ENCODE assay signal across 21 cellular contexts in genomic region chr19:3027292-3027691, GRCh38. TPM values are rescaled to one million over a fixed set of nuclear protein-coding genes. Genes with fewer than 3 reads are reported as not detected.
DNase-seq lines count a peak whose midpoint lies in the region; ATAC-seq, FAIRE-seq and TF ChIP-seq lines count a peak whose summit lies in the region.
"Had no signal": no experiment of that assay in that cellular context is flagged by ENCODE, and none has a peak within 500 bp of the region (broad histone marks: within the 10 kb centered on the region; RNA-seq: fewer than 3 reads in every experiment).

No MANE protein-coding gene starts in this region.

- 35% methylated on average over 2 of the region's 2 CpGs for WGBS in K562 (ENCODE audit: insufficient coverage, low coverage, missing lambda C conversion rate)

- TF ChIP-seq CTCF in K562 (IDR thresholded peaks at IDR 0.05 in 2 of 3, conservative IDR thresholded peaks at IDR 0.05 in 1 of 3; ENCODE audit: insufficient read depth in 2 of 3, low read depth in 1 of 3, low read length in 3 of 3) (no peak), type B pancreatic cell (conservative IDR thresholded peaks at IDR 0.05) (no peak)

- H3K27ac Mint-ChIP-seq in activated naive CD8-positive, alpha-beta T cell: no peak overlapping the region
- H3K27ac Mint-ChIP-seq in activated naive CD8-positive, alpha-beta T cell treated with anti-CD3 and anti-CD28 coated beads, Interleukin-2, amount 50 U/mL, for 24 hours: no peak overlapping the region
- peak overlapping the region in 5 of 9 donors; percentile 46 to 60 (median 56) for H3K27ac Mint-ChIP-seq in naive thymus-derived CD4-positive, alpha-beta T cell
- no peak overlapping the region for H3K27ac Mint-ChIP-seq in type B pancreatic cell

- H3K4me3 Mint-ChIP-seq in activated naive CD8-positive, alpha-beta T cell: peak overlapping the region; percentile 76
- H3K4me3 Mint-ChIP-seq in activated naive CD8-positive, alpha-beta T cell treated with anti-CD3 and anti-CD28 coated beads, Interleukin-2, amount 50 U/mL, for 24 hours: no peak overlapping the region
- peak overlapping the region in 9 of 10 donors; percentile 5 to 93 (median 78) for H3K4me3 Mint-ChIP-seq in naive thymus-derived CD4-positive, alpha-beta T cell
- peak overlapping the region; percentile 79 for H3K4me3 Mint-ChIP-seq in type B pancreatic cell

- peak; percentile 19 for FAIRE-seq in K562 (lab: Jason Lieb, UNC)
- no peak for FAIRE-seq in HTR-8/SVneo (lab: Jason Lieb, UNC)
- FAIRE-seq: astrocyte, TTC549 had no signal

- H4K20me1 ChIP-seq in K562 (replicated peaks; ENCODE audit: control insufficient read depth, insufficient read depth, low read length): no peaks in the 10 kb centered on the region

- H3K9ac ChIP-seq in K562 (ENCODE audit: insufficient read depth in 1 of 2, low read depth in 2 of 2, low read length in 2 of 2): no peak overlapping the region

- no peaks in the 10 kb centered on the region for H3K9me3 ChIP-seq in K562 (replicated peaks; ENCODE audit: control insufficient read depth, insufficient read depth, low read depth, low read length)
- H3K9me3 ChIP-seq in naive thymus-derived CD4-positive, alpha-beta T cell (ENCODE audit: control insufficient read depth in 2 of 3, low read length in 3 of 3): no peaks in the 10 kb centered on the region
- H3K9me3 ChIP-seq: MG63, prostate gland had no signal

- no peak for TF ChIP-seq POLR2A in K562 (conservative IDR thresholded peaks at IDR 0.05)

- no peaks in the 10 kb centered on the region for H3K27me3 ChIP-seq in K562 (ENCODE audit: control insufficient read depth in 2 of 2, insufficient read depth in 2 of 2, low read length in 2 of 2)
- no peaks in the 10 kb centered on the region for H3K27me3 ChIP-seq in naive thymus-derived CD4-positive, alpha-beta T cell (ENCODE audit: control insufficient read depth in 2 of 2, insufficient read depth in 2 of 2, low read length in 2 of 2)
- H3K27me3 ChIP-seq: MG63 had no signal

- no peak for ATAC-seq in activated naive CD8-positive, alpha-beta T cell treated with anti-CD3 and anti-CD28 coated beads, Interleukin-2, amount 50 U/mL, for 24 hours
- no peak for ATAC-seq in K562
- no peak for ATAC-seq in naive thymus-derived CD4-positive, alpha-beta T cell
- ATAC-seq in HG03097 (IDR thresholded peaks at IDR 0.05; ENCODE audit: low FRiP score, unreplicated experiment): no peak

- H3K27me3 Mint-ChIP-seq in activated naive CD8-positive, alpha-beta T cell: no peaks in the 10 kb centered on the region
- H3K27me3 Mint-ChIP-seq in activated naive CD8-positive, alpha-beta T cell treated with anti-CD3 and anti-CD28 coated beads, Interleukin-2, amount 50 U/mL, for 24 hours: peaks cover 28% of the 10 kb centered on the region
- peaks cover 0 to 66% (median 0%) of the 10 kb centered on the region in 5 donors for H3K27me3 Mint-ChIP-seq in naive thymus-derived CD4-positive, alpha-beta T cell
- peaks cover 41% of the 10 kb centered on the region for H3K27me3 Mint-ChIP-seq in type B pancreatic cell

- POLR2A ChIA-PET in K562 (lab: Yijun Ruan, JAX): interaction anchor here (0.7 to 2.5 kb wide), 2 partner anchors 8 to 15 kb away, joined by 3 to 12 read pairs; no protein-coding TSS in a partner anchor
- POLR2A ChIA-PET in naive thymus-derived CD4-positive, alpha-beta T cell (lab: Charles Lee): interaction anchor here (1.2 to 3.3 kb wide), 6 partner anchors 9 to 68 kb away, joined by 3 to 11 read pairs (median 6); partner anchors contain the start of genes TLE5 and TLE6

- peaks cover 23 to 36% of the 10 kb centered on the region in 2 experiments for H3K4me1 ChIP-seq in K562 (replicated peaks in 1 of 2; ENCODE audit: control insufficient read depth in 2 of 2, insufficient read depth in 2 of 2, low read length in 2 of 2)
- peaks cover 12 to 25% of the 10 kb centered on the region in 2 donors for H3K4me1 ChIP-seq in naive thymus-derived CD4-positive, alpha-beta T cell (ENCODE audit: control insufficient read depth in 2 of 2, insufficient read depth in 2 of 2, low read length in 2 of 2)

- no peak overlapping the region for H3K27ac ChIP-seq in K562 (ENCODE audit: extremely low read depth, low read depth, low read length)
- H3K27ac ChIP-seq in naive thymus-derived CD4-positive, alpha-beta T cell (ENCODE audit: low read depth, low read length): no peak overlapping the region

- peaks cover 37% of the 10 kb centered on the region for H3K4me1 Mint-ChIP-seq in activated naive CD8-positive, alpha-beta T cell (ENCODE audit: low read depth)
- H3K4me1 Mint-ChIP-seq in activated naive CD8-positive, alpha-beta T cell treated with anti-CD3 and anti-CD28 coated beads, Interleukin-2, amount 50 U/mL, for 24 hours: peaks cover 21% of the 10 kb centered on the region
- peaks cover 13 to 63% (median 48%) of the 10 kb centered on the region in 7 donors for H3K4me1 Mint-ChIP-seq in naive thymus-derived CD4-positive, alpha-beta T cell
- peaks cover 16% of the 10 kb centered on the region for H3K4me1 Mint-ChIP-seq in type B pancreatic cell (ENCODE audit: unreplicated experiment)

- H3K9me3 Mint-ChIP-seq in activated naive CD8-positive, alpha-beta T cell (ENCODE audit: low read depth): no peaks in the 10 kb centered on the region
- no peaks in the 10 kb centered on the region for H3K9me3 Mint-ChIP-seq in activated naive CD8-positive, alpha-beta T cell treated with anti-CD3 and anti-CD28 coated beads, Interleukin-2, amount 50 U/mL, for 24 hours
- peaks cover 0 to 1% (median 0%) of the 10 kb centered on the region in 11 donors for H3K9me3 Mint-ChIP-seq in naive thymus-derived CD4-positive, alpha-beta T cell
- no peaks in the 10 kb centered on the region for H3K9me3 Mint-ChIP-seq in type B pancreatic cell
- H3K9me3 Mint-ChIP-seq: neural crest cell had no signal

- H3K36me3 Mint-ChIP-seq in activated naive CD8-positive, alpha-beta T cell: peaks cover 2% of the 10 kb centered on the region
- no peaks in the 10 kb centered on the region for H3K36me3 Mint-ChIP-seq in activated naive CD8-positive, alpha-beta T cell treated with anti-CD3 and anti-CD28 coated beads, Interleukin-2, amount 50 U/mL, for 24 hours (ENCODE audit: low read depth)
- peaks cover 0 to 4% (median 0%) of the 10 kb centered on the region in 5 donors for H3K36me3 Mint-ChIP-seq in naive thymus-derived CD4-positive, alpha-beta T cell
- H3K36me3 Mint-ChIP-seq in type B pancreatic cell: peaks cover 6% of the 10 kb centered on the region

- no peak overlapping the region for H3K4me2 ChIP-seq in K562 (ENCODE audit: insufficient read depth, low read length)

- no peaks in the 10 kb centered on the region for H3K79me2 ChIP-seq in K562 (ENCODE audit: control insufficient read depth, insufficient read depth, low read length)

- DNase-seq in activated naive CD8-positive, alpha-beta T cell treated with anti-CD3 and anti-CD28 coated beads, Interleukin-2, amount 50 U/mL, for 24 hours: no peak
- no peak for DNase-seq in K562 (ENCODE audit: extremely low read depth in 1 of 4, low spot score in 3 of 4)
- no peak for DNase-seq in naive thymus-derived CD4-positive, alpha-beta T cell
- DNase-seq in type B pancreatic cell (ENCODE audit: extremely low spot score, unreplicated experiment): no peak
- no peak for DNase-seq in T-helper 1 cell
- no peak for DNase-seq in HTR-8/SVneo (ENCODE audit: insufficient read length, low spot score)
- DNase-seq: activated CD4-positive, CD25-positive, alpha-beta regulatory T cell treated with anti-CD3 and anti-CD28 coated beads, Interleukin-2, amount 50 U/mL, for 72 hours; activated naive CD4-positive, alpha-beta T cell treated with anti-CD3 and anti-CD28 coated beads, Interleukin-2, amount 50 U/mL, for 16 hours; Calu3; effector CD4-positive, alpha-beta T cell; foreskin fibroblast; MG63; NCI-H1436; NCI-H2107 had no signal

- in situ Hi-C loops in K562 (cut with MboI): no loop called here

- H3K9me1 ChIP-seq in K562 (ENCODE audit: control insufficient read depth, insufficient read depth, low read length): no peaks in the 10 kb centered on the region

- no peak for TF ChIP-seq RAD21 in K562 (CRISPR knock-in tag; conservative IDR thresholded peaks at IDR 0.05 in 1 of 2, IDR thresholded peaks at IDR 0.05 in 1 of 2)

- H2AFZ ChIP-seq in K562 (ENCODE audit: low read depth, low read length): no peak overlapping the region

- CTCF ChIA-PET in K562 (lab: Yijun Ruan, JAX; ENCODE audit: low intra/inter-chr PET ratio): no interaction called here
- CTCF ChIA-PET in naive thymus-derived CD4-positive, alpha-beta T cell (lab: Charles Lee): interaction anchor here (1.3 kb wide), 1 partner anchor 9 kb away, joined by 5 read pairs; no protein-coding TSS in a partner anchor

- intact Hi-C loops in K562 (cut with micrococcal nuclease): no loop called here
- intact Hi-C loops in naive thymus-derived CD4-positive, alpha-beta T cell (cut with micrococcal nuclease): no loop called here

- H3K4me3 ChIP-seq in K562: no peak overlapping the region
- no peak overlapping the region for H3K4me3 ChIP-seq in naive thymus-derived CD4-positive, alpha-beta T cell (ENCODE audit: low read length)
- H3K4me3 ChIP-seq: MG63 had no signal

- H3K36me3 ChIP-seq in K562 (ENCODE audit: control insufficient read depth, insufficient read depth, low read length): no peaks in the 10 kb centered on the region
- H3K36me3 ChIP-seq in naive thymus-derived CD4-positive, alpha-beta T cell (ENCODE audit: control insufficient read depth in 2 of 3, insufficient read depth in 3 of 3, low read length in 3 of 3): no peaks in the 10 kb centered on the region
- H3K36me3 ChIP-seq: MG63, prostate gland had no signal

- no peak for TF ChIP-seq EP300 in K562 (IDR thresholded peaks at IDR 0.05; ENCODE audit: low read length)

- BruUV-seq in K562 (replicated peaks; lab: Mats Ljungman, UMichigan): no TSS peak

RNA-seq across cellular contexts. Expression of gene TLE2, which starts 1.8 kb away (rescaled TPM):
- 30.9 and 72.5 TPM in 2 replicates for total RNA-seq in K562 (2011; cell fraction: chromatin; rRNA removed; ENCODE audit: low replicate concordance)
- total RNA-seq in K562 (2011; cell fraction: nucleolus; rRNA removed): 30.0 and 48.0 TPM in 2 replicates
- 19.1 and 21.2 TPM in 2 replicates for total RNA-seq in K562 (2011; cell fraction: nucleoplasm; rRNA removed)
- 5.5 and 6.4 TPM in 2 replicates for total RNA-seq in K562 (2014; rRNA removed)
- total RNA-seq in K562 (2014; rRNA removed; fragmentation: Illumina TruSeq; extraction: Trizol): 2.4 and 2.7 TPM in 2 replicates
- total RNA-seq in K562 (2015; rRNA removed; fragmentation: Illumina TruSeq; extraction: Trizol): 4.4 and 4.5 TPM in 2 replicates
- 13.1 and 15.2 TPM in 2 replicates for total RNA-seq in K562 (2021)
- polyA plus RNA-seq in K562 (2011; rRNA removed): 10.7 and 12.0 TPM in 2 replicates
- polyA plus RNA-seq in K562 (2011; cell fraction: cytosol; rRNA removed): 6.0 and 17.7 TPM in 2 replicates
- 34.3 and 67.6 TPM in 2 replicates for polyA plus RNA-seq in K562 (2011; cell fraction: nucleus; rRNA removed)
- 25.8 and 36.0 TPM in 2 replicates for polyA plus RNA-seq in K562 (2012)
- 6.2 and 8.8 TPM in 2 replicates for polyA plus RNA-seq in K562 (2014; fragmentation: Illumina TruSeq; extraction: Trizol)
- under 1 TPM; 0.35 to 0.53 TPM for polyA plus RNA-seq in K562 (2014; fragmentation: Nextera tagmentation; extraction: Ambion mirVana)
- 10.5 and 10.6 TPM in 2 replicates for polyA plus RNA-seq in K562 (2014; rRNA removed)
- polyA minus RNA-seq in K562 (2011; rRNA and poly(A)+ RNA removed): 2.9 and 8.1 TPM in 2 replicates
- polyA minus RNA-seq in K562 (2011; cell fraction: cytosol; rRNA and poly(A)+ RNA removed): 10.4 and 11.6 TPM in 2 replicates
- 6.6 and 9.0 TPM in 2 replicates for polyA minus RNA-seq in K562 (2011; cell fraction: nucleus; rRNA and poly(A)+ RNA removed)
- 10 to 100 TPM in 4 of 5 experiments, 1 to 10 TPM in 1; 1.1 to 33.6 (median 19.9) TPM for total RNA-seq in naive thymus-derived CD4-positive, alpha-beta T cell
- polyA plus RNA-seq in naive thymus-derived CD4-positive, alpha-beta T cell: 10 to 100 TPM; 10.8 to 13.1 TPM
- total RNA-seq in type B pancreatic cell (ENCODE audit: low replicate concordance): 37.7 and 52.8 TPM in 2 replicates

RNA-seq across cellular contexts. Expression of gene TLE5, which starts 35.0 kb away (rescaled TPM):
- total RNA-seq in K562 (2011; cell fraction: chromatin; rRNA removed; ENCODE audit: low replicate concordance): 147 and 335 TPM in 2 replicates
- 259 and 282 TPM in 2 replicates for total RNA-seq in K562 (2011; cell fraction: nucleolus; rRNA removed)
- total RNA-seq in K562 (2011; cell fraction: nucleoplasm; rRNA removed): 209 and 242 TPM in 2 replicates
- total RNA-seq in K562 (2014; rRNA removed): 264 and 355 TPM in 2 replicates
- 75.8 and 89.1 TPM in 2 replicates for total RNA-seq in K562 (2014; rRNA removed; fragmentation: Illumina TruSeq; extraction: Trizol)
- total RNA-seq in K562 (2015; rRNA removed; fragmentation: Illumina TruSeq; extraction: Trizol): 172 and 178 TPM in 2 replicates
- 347 and 360 TPM in 2 replicates for total RNA-seq in K562 (2021)
- 280 and 366 TPM in 2 replicates for polyA plus RNA-seq in K562 (2011; rRNA removed)
- polyA plus RNA-seq in K562 (2011; cell fraction: cytosol; rRNA removed): 357 and 770 TPM in 2 replicates
- 343 and 561 TPM in 2 replicates for polyA plus RNA-seq in K562 (2011; cell fraction: nucleus; rRNA removed)
- polyA plus RNA-seq in K562 (2012): 396 and 430 TPM in 2 replicates
- polyA plus RNA-seq in K562 (2014; fragmentation: Illumina TruSeq; extraction: Trizol): 235 and 381 TPM in 2 replicates
- polyA plus RNA-seq in K562 (2014; fragmentation: Nextera tagmentation; extraction: Ambion mirVana): 1 to 10 TPM; 2.0 to 6.2 TPM
- polyA plus RNA-seq in K562 (2014; rRNA removed): 316 and 334 TPM in 2 replicates
- 222 and 305 TPM in 2 replicates for polyA minus RNA-seq in K562 (2011; rRNA and poly(A)+ RNA removed)
- 290 and 401 TPM in 2 replicates for polyA minus RNA-seq in K562 (2011; cell fraction: cytosol; rRNA and poly(A)+ RNA removed)
- polyA minus RNA-seq in K562 (2011; cell fraction: nucleus; rRNA and poly(A)+ RNA removed): 64.5 and 71.5 TPM in 2 replicates
- total RNA-seq in naive thymus-derived CD4-positive, alpha-beta T cell: 1,000 to 10,000 TPM in 2 of 5 experiments, 100 to 1,000 TPM in 3; 658 to 1,102 (median 755) TPM
- polyA plus RNA-seq in naive thymus-derived CD4-positive, alpha-beta T cell: 100 to 1,000 TPM; 643 to 982 TPM
- total RNA-seq in type B pancreatic cell (ENCODE audit: low replicate concordance): 302 and 418 TPM in 2 replicates

RNA-seq across cellular contexts. Expression of gene TLE6, which starts 49.9 kb away (rescaled TPM):
- total RNA-seq in K562 (2011; cell fraction: chromatin; rRNA removed; ENCODE audit: low replicate concordance): 5.1 and 7.6 TPM in 2 replicates
- total RNA-seq in K562 (2011; cell fraction: nucleolus; rRNA removed): 5.1 and 5.5 TPM in 2 replicates
- 2.7 and 4.5 TPM in 2 replicates for total RNA-seq in K562 (2011; cell fraction: nucleoplasm; rRNA removed)
- total RNA-seq in K562 (2014; rRNA removed): 3.3 and 6.1 TPM in 2 replicates
- total RNA-seq in K562 (2014; rRNA removed; fragmentation: Illumina TruSeq; extraction: Trizol): 1.1 and 1.2 TPM in 2 replicates
- 3.4 and 3.5 TPM in 2 replicates for total RNA-seq in K562 (2015; rRNA removed; fragmentation: Illumina TruSeq; extraction: Trizol)
- 1.8 TPM in 2 replicates for total RNA-seq in K562 (2021)
- polyA plus RNA-seq in K562 (2011; rRNA removed): 3.3 and 3.5 TPM in 2 replicates
- 3.0 TPM in 2 replicates for polyA plus RNA-seq in K562 (2011; cell fraction: cytosol; rRNA removed)
- 6.5 and 7.6 TPM in 2 replicates for polyA plus RNA-seq in K562 (2011; cell fraction: nucleus; rRNA removed)
- 2.3 and 10.0 TPM in 2 replicates for polyA plus RNA-seq in K562 (2012)
- polyA plus RNA-seq in K562 (2014; fragmentation: Illumina TruSeq; extraction: Trizol): 1.8 and 3.1 TPM in 2 replicates
- polyA plus RNA-seq in K562 (2014; fragmentation: Nextera tagmentation; extraction: Ambion mirVana): 1 to 10 TPM; 1.2 to 1.5 TPM
- polyA plus RNA-seq in K562 (2014; rRNA removed): 2.5 and 4.4 TPM in 2 replicates
- polyA minus RNA-seq in K562 (2011; rRNA and poly(A)+ RNA removed): 0.70 and 0.78 TPM in 2 replicates
- 1.1 TPM in 1 of 2 replicates, not detected in the other for polyA minus RNA-seq in K562 (2011; cell fraction: cytosol; rRNA and poly(A)+ RNA removed)
- polyA minus RNA-seq in K562 (2011; cell fraction: nucleus; rRNA and poly(A)+ RNA removed): 0.94 and 2.4 TPM in 2 replicates
- under 1 TPM in 2 of 5 experiments, not detected in 3; 0.60 to 0.64 TPM for total RNA-seq in naive thymus-derived CD4-positive, alpha-beta T cell
- under 1 TPM in 1 of 2 donors, not detected in 1; 0.52 TPM for polyA plus RNA-seq in naive thymus-derived CD4-positive, alpha-beta T cell
- 3.8 TPM in 2 replicates for total RNA-seq in type B pancreatic cell (ENCODE audit: low replicate concordance)
- total RNA-seq: A673 had no signal

Comparison
In these comparisons a context has a peak if more than half of its experiments do, and no peak if none do; other contexts are left out.
1. H3K27ac Mint-ChIP-seq: peak in naive thymus-derived CD4-positive, alpha-beta T cell (5 of 9); none in activated naive CD8-positive, alpha-beta T cell (single experiment), activated naive CD8-positive, alpha-beta T cell treated with anti-CD3 and anti-CD28 coated beads, Interleukin-2, amount 50 U/mL, for 24 hours (single experiment) and type B pancreatic cell (single experiment).